Comparison of ENCODE assay signal across 8 cellular contexts in genomic region chr19:43463381-43464088, GRCh38. TPM values are rescaled to one million over a fixed set of nuclear protein-coding genes. Genes with fewer than 3 reads are reported as not detected.
A peak's percentile ranks its signal among the peaks of the same experiment; 100 is the strongest.
DNase-seq lines count a peak whose midpoint lies in the region; ATAC-seq and TF ChIP-seq lines count a peak whose summit lies in the region.

No MANE protein-coding gene starts in this region.

- peak overlapping the region in 1 of 2 donors; percentile 78 for H3K27ac ChIP-seq in aorta (ENCODE audit: low read depth in 1 of 2, low read length in 2 of 2)

- no peaks in the 10 kb centered on the region for H3K4me1 ChIP-seq in aorta (ENCODE audit: control insufficient read depth in 1 of 2, insufficient read depth in 2 of 2, low read length in 2 of 2)

- WGBS in aorta, 2 donors = 0 to 1% methylated on average over 53 to 54 of the region's 54 CpGs

- ATAC-seq in HG02840 (IDR thresholded peaks at IDR 0.05; ENCODE audit: low FRiP score, unreplicated experiment) = peak; percentile 90
- ATAC-seq in aorta (ENCODE audit: low FRiP score) = peak; percentile 96

- intact Hi-C loops in aorta (cut with DNase I) = loop anchor here (1.0 to 5.0 kb wide), 4 partner anchors 11 to 54 kb away; partner anchors contain the start of gene PHLDB3 (in 2 of the 2)

- no peaks in the 10 kb centered on the region for H3K9me3 ChIP-seq in aorta (ENCODE audit: control insufficient read depth, low read length)

- DNase-seq in GM13976 (ENCODE audit: low spot score) = peak; percentile 100
- DNase-seq in NCI-H1436 (lab: John Stamatoyannopoulos, UW) = peak; percentile 94
- DNase-seq in T1000 (lab: John Stamatoyannopoulos, UW) = peak; percentile 93
- peak; percentile 95 for DNase-seq in astrocyte of the hippocampus (ENCODE audit: low read depth, low spot score)
- DNase-seq in hippocampal formation (lab: John Stamatoyannopoulos, UW) = peak; percentile 62 to 88
- DNase-seq in retina = peak; percentile 97
- peak; percentile 99 to 100 for DNase-seq in aorta

- peak overlapping the region; percentile 14 to 42 for H3K4me3 ChIP-seq in aorta (ENCODE audit: low read length in 2 of 2)

- in situ Hi-C loops in GM13976 (cut with MboI; ENCODE audit: low sequenced_read_pairs, unreplicated experiment) = no loop called here

- TF ChIP-seq CTCF in GM13976 (IDR thresholded peaks at IDR 0.05; ENCODE audit: borderline replicate concordance, control extremely low read depth, extremely low read depth, insufficient read depth, missing control alignments) = no peak

- no peaks in the 10 kb centered on the region for H3K36me3 ChIP-seq in aorta (ENCODE audit: control insufficient read depth in 1 of 2, insufficient read depth in 2 of 2, low read length in 1 of 2)

- no peaks in the 10 kb centered on the region for H3K27me3 ChIP-seq in aorta (ENCODE audit: control insufficient read depth in 1 of 2, insufficient read depth in 2 of 2, low read length in 1 of 2)

RNA-seq across cellular contexts. Expression of gene LYPD3, which starts 1.9 kb away (rescaled TPM):
- 1 to 10 TPM; 1.2 to 1.6 TPM for total RNA-seq in aorta
- 1 to 10 TPM; 1.5 to 2.6 TPM for polyA plus RNA-seq in aorta

RNA-seq across cellular contexts. Expression of gene PHLDB3, which starts 41.0 kb away (rescaled TPM):
- total RNA-seq in aorta = 10 to 100 TPM in 1 of 2 donors, 1 to 10 TPM in 1; 9.7 to 10.2 TPM
- polyA plus RNA-seq in aorta = 10 to 100 TPM in 1 of 2 donors, 1 to 10 TPM in 1; 4.8 to 18.5 TPM

RNA-seq across cellular contexts. Expression of gene TEX101, which starts 48.8 kb away (rescaled TPM):
- total RNA-seq in aorta = not detected
- not detected for polyA plus RNA-seq in aorta
